In the genomic region with DNA sequence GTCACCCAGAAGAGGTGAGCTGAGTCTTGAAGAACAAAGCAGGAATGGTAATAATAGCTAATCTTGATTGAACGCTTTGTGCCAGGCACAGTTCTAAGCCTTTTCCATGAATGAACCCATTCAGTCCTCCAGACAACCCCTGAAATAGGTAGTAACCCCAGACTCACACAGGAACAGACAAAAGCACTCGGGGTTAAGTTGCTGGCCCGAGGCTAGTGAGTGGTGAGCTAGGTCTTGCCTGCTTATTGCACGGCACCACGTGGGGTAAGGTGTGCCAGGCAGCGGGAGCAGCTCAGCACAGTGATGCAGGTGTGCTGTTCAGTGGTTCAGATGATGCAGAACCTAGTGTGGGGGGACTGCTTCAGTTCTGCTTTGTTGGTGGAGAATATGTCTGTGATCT, we compare ENCODE assay signal across 1 cellular context.
TF ChIP-seq lines count a peak whose summit lies in the region.

No MANE protein-coding gene starts in this region.

TF ChIP-seq in SK-N-SH treated with all-trans-retinoic acid at 6 μM for 48 hours, 23 proteins besides CTCF, POLR2A, EP300 and RAD21 (continued from another document):
- no peak for TF ChIP-seq CSRNP3 (CRISPR knock-in tag; IDR thresholded peaks at IDR 0.05)
- TF ChIP-seq ZNF565 (CRISPR knock-in tag; conservative IDR thresholded peaks at IDR 0.05; ENCODE audit: low read depth): no peak
- no peak for TF ChIP-seq GLIS3 (CRISPR knock-in tag; IDR thresholded peaks at IDR 0.05)
- no peak for TF ChIP-seq RARB (CRISPR knock-in tag; IDR thresholded peaks at IDR 0.05)
- TF ChIP-seq, protein P1, sequence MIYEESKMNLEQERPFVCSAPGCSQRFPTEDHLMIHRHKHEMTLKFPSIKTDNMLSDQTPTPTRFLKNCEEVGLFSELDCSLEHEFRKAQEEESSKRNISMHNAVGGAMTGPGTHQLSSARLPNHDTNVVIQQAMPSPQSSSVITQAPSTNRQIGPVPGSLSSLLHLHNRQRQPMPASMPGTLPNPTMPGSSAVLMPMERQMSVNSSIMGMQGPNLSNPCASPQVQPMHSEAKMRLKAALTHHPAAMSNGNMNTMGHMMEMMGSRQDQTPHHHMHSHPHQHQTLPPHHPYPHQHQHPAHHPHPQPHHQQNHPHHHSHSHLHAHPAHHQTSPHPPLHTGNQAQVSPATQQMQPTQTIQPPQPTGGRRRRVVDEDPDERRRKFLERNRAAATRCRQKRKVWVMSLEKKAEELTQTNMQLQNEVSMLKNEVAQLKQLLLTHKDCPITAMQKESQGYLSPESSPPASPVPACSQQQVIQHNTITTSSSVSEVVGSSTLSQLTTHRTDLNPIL (CRISPR knock-in tag; IDR thresholded peaks at IDR 0.05; ENCODE audit: low read depth): no peak
- no peak for TF ChIP-seq SNAI2 (CRISPR knock-in tag; IDR thresholded peaks at IDR 0.05)
- TF ChIP-seq TCF4 (CRISPR knock-in tag; IDR thresholded peaks at IDR 0.05; ENCODE audit: borderline replicate concordance): no peak
TF ChIP-seq in SK-N-SH treated with all-trans-retinoic acid at 6 μM for 48 hours: peak in this region for 0.
